In the genomic region with DNA sequence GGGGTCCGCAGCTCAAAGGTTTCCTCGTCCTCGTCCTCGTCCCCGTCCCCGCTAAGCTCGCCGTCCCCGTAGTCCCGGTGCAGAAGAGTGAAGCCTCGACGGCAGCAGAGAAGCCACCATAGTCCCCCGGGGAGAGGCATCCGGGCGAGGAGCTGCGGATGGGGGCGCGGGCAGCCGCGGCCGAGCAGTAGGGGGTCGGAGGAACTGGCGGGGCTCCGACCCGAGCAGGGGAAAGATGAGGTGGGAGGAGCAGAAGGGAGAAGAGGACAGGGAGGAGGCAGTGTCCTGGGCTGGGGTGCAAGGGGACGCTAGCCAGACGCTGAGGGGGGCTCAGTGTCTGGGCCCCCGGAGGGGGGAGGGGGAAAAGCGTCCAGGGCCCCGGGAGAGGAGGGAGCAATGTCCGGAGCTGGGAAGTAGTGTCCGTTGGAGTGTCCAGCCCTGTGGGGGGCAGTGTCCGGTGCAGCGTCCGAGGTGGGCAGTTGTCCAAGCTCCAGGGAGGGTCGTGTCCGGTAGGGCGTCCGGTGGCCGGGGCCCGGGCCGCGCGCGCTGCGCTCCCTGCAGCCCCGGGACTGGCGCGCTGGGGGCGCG, we compare ENCODE assay signal across 8 cellular contexts. TPM values are rescaled to one million over a fixed set of nuclear protein-coding genes. Genes with fewer than 3 reads are reported as not detected.
A peak's percentile ranks its signal among the peaks of the same experiment; 100 is the strongest.
DNase-seq lines count a peak whose midpoint lies in the region; FAIRE-seq and TF ChIP-seq lines count a peak whose summit lies in the region.

A gene with protein sequence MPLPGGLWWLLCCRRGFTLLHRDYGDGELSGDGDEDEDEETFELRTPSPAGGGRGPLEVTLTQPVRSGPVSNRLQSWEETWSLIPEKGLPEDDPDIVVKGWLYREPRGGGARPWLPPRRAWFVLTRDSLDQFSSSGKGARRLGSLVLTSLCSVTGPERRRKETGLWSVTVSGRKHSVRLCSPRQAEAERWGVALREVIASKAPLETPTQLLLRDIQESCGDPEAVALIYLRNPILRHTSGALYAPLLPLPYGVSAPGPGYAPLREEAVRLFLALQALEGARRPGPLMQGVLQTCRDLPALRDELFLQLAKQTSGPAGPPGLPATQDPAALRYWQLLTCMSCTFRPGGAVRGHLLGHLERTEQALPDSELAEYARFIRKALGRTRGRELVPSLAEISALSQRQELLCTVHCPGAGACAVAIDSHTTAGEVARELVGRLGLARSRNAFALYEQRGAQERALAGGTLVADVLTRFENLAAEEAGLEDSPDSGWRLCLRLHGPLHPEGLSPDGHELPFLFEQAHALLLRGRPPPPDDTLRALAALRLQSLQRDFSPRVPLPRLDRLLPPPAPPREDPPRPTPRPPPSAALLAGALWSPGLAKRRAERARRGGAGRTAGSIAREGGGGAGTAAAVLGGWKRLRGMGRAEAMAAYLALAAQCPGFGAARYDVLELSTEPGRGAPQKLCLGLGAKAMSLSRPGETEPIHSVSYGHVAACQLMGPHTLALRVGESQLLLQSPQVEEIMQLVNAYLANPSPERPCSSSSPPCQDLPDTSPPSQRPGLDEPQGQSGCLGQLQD (minus strand): TSS at position 571 of the 588 bp plus-strand sequence. CDS start 431 bp downstream, at position 140.

- peaks cover 0 to 69% of the 10 kb centered on the region in 2 donors for H3K4me1 ChIP-seq in right atrium auricular region

- peaks cover 39% of the 10 kb centered on the region for H3K27me3 Mint-ChIP-seq in activated T-helper 2 cell treated with anti-CD3 and anti-CD28 coated beads, Interferon-gamma antibody, Interleukin-2, Interleukin-4, amounts not matched to agents 10 μg/mL and 5 μg/mL and 100 μg/mL, durations not matched to agents 14 hours and 24 hours and 36 hours (ENCODE audit: low read depth)

- FAIRE-seq in GM19239 (lab: Jason Lieb, UNC), result no peak

- H3K9me3 ChIP-seq in MG63 (no peaks in the 10 kb centered on the region), right atrium auricular region (no peaks in the 10 kb centered on the region)

- H3K36me3 ChIP-seq in MG63, result peaks cover 29% of the 10 kb centered on the region
- H3K36me3 ChIP-seq in right atrium auricular region, result peaks cover 19% of the 10 kb centered on the region

- no peaks in the 10 kb centered on the region for H3K9me3 Mint-ChIP-seq in activated T-helper 2 cell treated with anti-CD3 and anti-CD28 coated beads, Interferon-gamma antibody, Interleukin-2, Interleukin-4, amounts not matched to agents 10 μg/mL and 5 μg/mL and 100 μg/mL, durations not matched to agents 14 hours and 24 hours and 36 hours

- TF ChIP-seq CTCF in right atrium auricular region (IDR thresholded peaks at IDR 0.05), result peak in 1 of 2 donors; percentile 39

- peak within 1 kb of the TSS; percentile 95 to 99 for H3K27ac ChIP-seq in right atrium auricular region

- peak within 1 kb of the TSS; percentile 87 for H3K4me3 Mint-ChIP-seq in activated T-helper 2 cell treated with anti-CD3 and anti-CD28 coated beads, Interferon-gamma antibody, Interleukin-2, Interleukin-4, amounts not matched to agents 10 μg/mL and 5 μg/mL and 100 μg/mL, durations not matched to agents 14 hours and 24 hours and 36 hours (ENCODE audit: low read depth)

- intact Hi-C loops in activated T-helper 2 cell treated with anti-CD3 and anti-CD28 coated beads, Interferon-gamma antibody, Interleukin-2, Interleukin-4, amounts not matched to agents 10 μg/mL and 5 μg/mL and 100 μg/mL, durations not matched to agents 14 hours and 24 hours and 36 hours (cut with micrococcal nuclease), result loop anchor here (1.0 to 5.0 kb wide), 3 partner anchors 67 to 106 kb away; a partner anchor contains a TSS

- peaks cover 37% of the 10 kb centered on the region for H3K4me1 Mint-ChIP-seq in activated T-helper 2 cell treated with anti-CD3 and anti-CD28 coated beads, Interferon-gamma antibody, Interleukin-2, Interleukin-4, amounts not matched to agents 10 μg/mL and 5 μg/mL and 100 μg/mL, durations not matched to agents 14 hours and 24 hours and 36 hours (ENCODE audit: low read depth)

- H3K36me3 Mint-ChIP-seq in activated T-helper 2 cell treated with anti-CD3 and anti-CD28 coated beads, Interferon-gamma antibody, Interleukin-2, Interleukin-4, amounts not matched to agents 10 μg/mL and 5 μg/mL and 100 μg/mL, durations not matched to agents 14 hours and 24 hours and 36 hours (ENCODE audit: low read depth), result no peaks in the 10 kb centered on the region

- no peaks in the 10 kb centered on the region for H3K27me3 ChIP-seq in MG63
- no peaks in the 10 kb centered on the region for H3K27me3 ChIP-seq in right atrium auricular region

- H3K27ac Mint-ChIP-seq in activated T-helper 2 cell treated with anti-CD3 and anti-CD28 coated beads, Interferon-gamma antibody, Interleukin-2, Interleukin-4, amounts not matched to agents 10 μg/mL and 5 μg/mL and 100 μg/mL, durations not matched to agents 14 hours and 24 hours and 36 hours, result peak within 1 kb of the TSS; percentile 76

- DNase-seq in MG63 (no peak), right atrium auricular region (ENCODE audit: low spot score) (no peak), skeletal muscle cell (ENCODE audit: low read depth) (no peak), putamen (ENCODE audit: low spot score) (no peak), GM19239 (ENCODE audit: insufficient read length, low spot score) (no peak)
- no peak for DNase-seq in activated T-helper 2 cell treated with anti-CD3 and anti-CD28 coated beads, Interferon-gamma antibody, Interleukin-2, Interleukin-4, amounts not matched to agents 10 μg/mL and 5 μg/mL and 100 μg/mL, durations not matched to agents 14 hours and 24 hours and 36 hours (ENCODE audit: low spot score)
- DNase-seq in NK-92 treated with Interleukin-12 subunit alpha and Interleukin-12 subunit beta, amount 100 ng/mL, for 24 hours (lab: John Stamatoyannopoulos, UW), result no peak

- H3K4me3 ChIP-seq in GM08714 (ENCODE audit: low read length) (peak within 1 kb of the TSS; percentile 93), MG63 (peak within 1 kb of the TSS; percentile 88), right atrium auricular region (peak within 1 kb of the TSS; percentile 63 to 87), skeletal muscle cell (ENCODE audit: low read depth, low read length) (peak within 1 kb of the TSS; percentile 89)

RNA-seq across cellular contexts. Expression of the gene that starts here (rescaled TPM):
- total RNA-seq in MG63 (2014; rRNA removed; shearing (Covaris generic); ENCODE audit: low replicate concordance), result 16.5 and 54.1 TPM in 2 replicates
- total RNA-seq in activated T-helper 2 cell treated with anti-CD3 and anti-CD28 coated beads, Interferon-gamma antibody, Interleukin-2, Interleukin-4, amounts not matched to agents 10 μg/mL and 5 μg/mL and 100 μg/mL, durations not matched to agents 14 hours and 24 hours and 36 hours, result 0.57 and 1.0 TPM in 2 replicates
- 10 to 100 TPM; 14.5 to 26.5 TPM for total RNA-seq in right atrium auricular region
